Comparison of ENCODE assay signal across 38 cellular contexts in the genomic region with DNA sequence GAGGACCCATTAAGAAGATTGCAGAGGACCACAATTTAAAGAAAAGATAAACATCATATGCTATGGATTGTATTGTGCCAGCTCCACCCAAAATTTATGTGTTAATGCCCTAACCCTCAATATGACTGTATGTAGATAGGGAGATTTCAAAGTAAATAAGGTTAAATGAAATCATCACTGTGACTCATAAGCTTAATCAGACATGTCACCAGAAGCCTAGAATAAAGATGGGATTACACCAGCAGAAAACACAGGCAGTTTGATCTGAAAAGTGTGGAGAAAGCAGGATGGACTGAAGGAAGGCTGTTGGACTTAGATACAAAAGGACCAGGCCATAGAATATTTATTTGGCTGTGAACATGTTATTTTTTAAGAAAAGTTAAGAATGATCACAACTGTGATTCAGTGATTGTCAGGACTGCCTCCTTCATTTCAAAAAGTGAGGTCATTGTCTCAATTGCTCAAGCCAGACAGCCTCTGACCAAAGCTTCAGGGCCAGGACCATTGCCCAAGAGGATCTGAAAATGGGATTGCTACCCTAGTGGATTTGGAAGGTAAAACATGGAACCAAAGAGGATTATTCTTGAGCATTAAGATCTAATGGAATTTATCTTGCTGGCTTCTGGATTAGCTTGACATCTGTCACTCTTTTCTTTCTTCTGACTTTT.
DNase-seq lines count a peak whose midpoint lies in the region; ATAC-seq, FAIRE-seq and TF ChIP-seq lines count a peak whose summit lies in the region.
"Had no signal": no experiment of that assay in that cellular context is flagged by ENCODE, and none has a peak within 500 bp of the region (broad histone marks: within the 10 kb centered on the region; RNA-seq: fewer than 3 reads in every experiment).

No MANE protein-coding gene starts in this region.

- ATAC-seq in HG03439 (IDR thresholded peaks at IDR 0.05; ENCODE audit: unreplicated experiment): no peak
- ATAC-seq: activated T-helper 17 cell treated with anti-CD3 and anti-CD28 coated beads, Interleukin-2, amount 50 U/mL, for 72 hours; left lung; naive thymus-derived CD8-positive, alpha-beta T cell; right lobe of liver had no signal

- H3K36me3 ChIP-seq in astrocyte (ENCODE audit: insufficient read depth, low read length): no peaks in the 10 kb centered on the region
- H3K36me3 ChIP-seq in prostate gland: no peaks in the 10 kb centered on the region
- H3K36me3 ChIP-seq: BLaER1, cardiac muscle cell, left lung, right lobe of liver, SJCRH30 had no signal

- TF ChIP-seq POLR2A in prostate gland (IDR thresholded peaks at IDR 0.05): no peak

- DNase-seq in Caki2 (ENCODE audit: low read depth): peak; percentile 14
- DNase-seq in HT-29 (ENCODE audit: low spot score): peak; percentile 10
- DNase-seq in astrocyte (ENCODE audit: low read depth): peak; percentile 10
- DNase-seq in iris pigment epithelial cell (ENCODE audit: low read depth): peak; percentile 1
- DNase-seq in GM19240 (ENCODE audit: insufficient read length, low spot score): no peak
- no peak for DNase-seq in OCI-M1 (lab: John Stamatoyannopoulos, UW)
- no peak for DNase-seq in prostate gland (ENCODE audit: low spot score)
- DNase-seq: ACHN; activated CD4-positive, alpha-beta memory T cell treated with anti-CD3 and anti-CD28 coated beads, Interleukin-2, amount 10 ng/mL, durations not matched to agents 7 days and 5 days; activated CD4-positive, CD25-positive, alpha-beta regulatory T cell treated with anti-CD3 and anti-CD28 coated beads, Interleukin-2, amount 50 U/mL, for 72 hours; amygdala; DMS79 treated with DMSO at 0.1 percent for 48 hours; effector memory CD4-positive, alpha-beta T cell; GF-D8; H7; hypothalamus; immature natural killer cell; KBM-7; left lung; naive thymus-derived CD8-positive, alpha-beta T cell; NCI-H1417 treated with DMSO at 0.1 percent for 48 hours; NCI-H2081 treated with DMSO at 0.1 percent for 48 hours; NCI-H345; NCI-H774; PC-9; right lobe of liver; SJCRH30; stimulated activated CD4-positive, alpha-beta T cell treated with anti-CD3 and anti-CD28 coated beads, Interleukin-12 subunit alpha, Interleukin-12 subunit beta, amount 100 ng/mL, for 4 hours; stimulated activated CD4-positive, alpha-beta T cell treated with anti-CD3 and anti-CD28 coated beads, Interleukin-4, amount 100 ng/mL, for 1 hour; T-helper 1 cell had no signal

- intact Hi-C loops in prostate gland (cut with DNase I): no loop called here

- no peaks in the 10 kb centered on the region for H3K79me2 ChIP-seq in astrocyte (ENCODE audit: insufficient read depth, low read length)

- H3K27me3 ChIP-seq in astrocyte (ENCODE audit: insufficient read depth, low read length): no peaks in the 10 kb centered on the region
- H3K27me3 ChIP-seq in prostate gland (replicated peaks; ENCODE audit: insufficient read depth): no peaks in the 10 kb centered on the region
- H3K27me3 ChIP-seq: BLaER1, cardiac muscle cell, left lung, right lobe of liver had no signal

- H2AFZ ChIP-seq in astrocyte (ENCODE audit: low read depth, low read length): no peak overlapping the region
- H2AFZ ChIP-seq: PC-9 had no signal

- H3K9ac ChIP-seq in astrocyte (ENCODE audit: low read length): no peak overlapping the region
- H3K9ac ChIP-seq: BLaER1 had no signal

- H3K27ac Mint-ChIP-seq in astrocyte (ENCODE audit: unreplicated experiment): no peak overlapping the region
- H3K27ac Mint-ChIP-seq: activated CD4-positive, alpha-beta memory T cell treated with anti-CD3 and anti-CD28 coated beads, Interleukin-2, amount 10 ng/mL, durations not matched to agents 7 days and 5 days; activated naive CD4-positive, alpha-beta T cell treated with anti-CD3 and anti-CD28 coated beads, Interleukin-2, amount 50 U/mL, for 24 hours; activated T-helper 17 cell treated with anti-CD3 and anti-CD28 coated beads, Interleukin-2, amount 50 U/mL, for 72 hours; immature natural killer cell; mesothelial cell of epicardium; naive thymus-derived CD8-positive, alpha-beta T cell had no signal

- H3K9me3 ChIP-seq in astrocyte (ENCODE audit: insufficient read depth, low read depth, low read length): no peaks in the 10 kb centered on the region
- H3K9me3 ChIP-seq in prostate gland: no peaks in the 10 kb centered on the region
- H3K9me3 ChIP-seq: BLaER1, left lung, right lobe of liver, SJCRH30 had no signal

- H3K4me1 ChIP-seq in astrocyte (ENCODE audit: insufficient read depth, low read length) (no peaks in the 10 kb centered on the region), prostate gland (replicated peaks) (no peaks in the 10 kb centered on the region)
- H3K4me1 ChIP-seq: BLaER1, left lung, right lobe of liver, SJCRH30 had no signal

- H3K4me3 Mint-ChIP-seq in astrocyte (ENCODE audit: unreplicated experiment): no peak overlapping the region
- H3K4me3 Mint-ChIP-seq: activated CD4-positive, alpha-beta memory T cell treated with anti-CD3 and anti-CD28 coated beads, Interleukin-2, amount 10 ng/mL, durations not matched to agents 7 days and 5 days; activated naive CD4-positive, alpha-beta T cell treated with anti-CD3 and anti-CD28 coated beads, Interleukin-2, amount 50 U/mL, for 24 hours; activated T-helper 17 cell treated with anti-CD3 and anti-CD28 coated beads, Interleukin-2, amount 50 U/mL, for 72 hours; immature natural killer cell; mesothelial cell of epicardium; naive thymus-derived CD8-positive, alpha-beta T cell had no signal

- peak overlapping the region; percentile 26 for H3K27ac ChIP-seq in astrocyte (ENCODE audit: low read depth, low read length)
- no peak overlapping the region for H3K27ac ChIP-seq in prostate gland
- H3K27ac ChIP-seq: BLaER1, cardiac muscle cell, coronary artery, left lung, PC-9, right lobe of liver, SJCRH30 had no signal

- in situ Hi-C loops in Caki2 (cut with HindIII; ENCODE audit: low pct_unique_long_range_greater_than_20kb, low sequenced_read_pairs): no loop called here

- TF ChIP-seq CTCF in astrocyte (IDR thresholded peaks at IDR 0.05; ENCODE audit: insufficient read depth, low read depth, low read length) (no peak), prostate gland (IDR thresholded peaks at IDR 0.05) (no peak)

- H3K36me3 Mint-ChIP-seq in astrocyte (ENCODE audit: low read depth, unreplicated experiment): no peaks in the 10 kb centered on the region
- H3K36me3 Mint-ChIP-seq: activated naive CD4-positive, alpha-beta T cell treated with anti-CD3 and anti-CD28 coated beads, Interleukin-2, amount 50 U/mL, for 24 hours; mesothelial cell of epicardium; naive thymus-derived CD8-positive, alpha-beta T cell had no signal

- H3K27me3 Mint-ChIP-seq in astrocyte (ENCODE audit: low read depth, unreplicated experiment): no peaks in the 10 kb centered on the region
- H3K27me3 Mint-ChIP-seq: activated CD4-positive, alpha-beta memory T cell treated with anti-CD3 and anti-CD28 coated beads, Interleukin-2, amount 10 ng/mL, durations not matched to agents 7 days and 5 days; activated naive CD4-positive, alpha-beta T cell treated with anti-CD3 and anti-CD28 coated beads, Interleukin-2, amount 50 U/mL, for 24 hours; activated T-helper 17 cell treated with anti-CD3 and anti-CD28 coated beads, Interleukin-2, amount 50 U/mL, for 72 hours had no signal

- H3K4me3 ChIP-seq in astrocyte (ENCODE audit: insufficient read depth, low read depth, low read length) (no peak overlapping the region), prostate gland (no peak overlapping the region)
- H3K4me3 ChIP-seq: BLaER1, cardiac muscle cell, coronary artery, left lung, PC-9, right lobe of liver, SJCRH30 had no signal

- peaks cover 2% of the 10 kb centered on the region for H3K4me1 Mint-ChIP-seq in astrocyte (ENCODE audit: low read depth, unreplicated experiment)
- H3K4me1 Mint-ChIP-seq: activated CD4-positive, alpha-beta memory T cell treated with anti-CD3 and anti-CD28 coated beads, Interleukin-2, amount 10 ng/mL, durations not matched to agents 7 days and 5 days; activated naive CD4-positive, alpha-beta T cell treated with anti-CD3 and anti-CD28 coated beads, Interleukin-2, amount 50 U/mL, for 24 hours; activated T-helper 17 cell treated with anti-CD3 and anti-CD28 coated beads, Interleukin-2, amount 50 U/mL, for 72 hours; immature natural killer cell; mesothelial cell of epicardium; naive thymus-derived CD8-positive, alpha-beta T cell had no signal

- no peaks in the 10 kb centered on the region for H3K9me3 Mint-ChIP-seq in astrocyte (ENCODE audit: unreplicated experiment)
- H3K9me3 Mint-ChIP-seq: mesothelial cell of epicardium had no signal

- H3K4me2 ChIP-seq in astrocyte (ENCODE audit: low read length): no peak overlapping the region
- H3K4me2 ChIP-seq: BLaER1, PC-9 had no signal

- H4K20me1 ChIP-seq in astrocyte (ENCODE audit: insufficient read depth, low read length): no peaks in the 10 kb centered on the region
- H4K20me1 ChIP-seq: BLaER1 had no signal

- no peak for FAIRE-seq in astrocyte (lab: Jason Lieb, UNC)
- FAIRE-seq: GM19239 had no signal

Comparison
In these comparisons a context has a peak if more than half of its experiments do, and no peak if none do; other contexts are left out.
1. DNase-seq: peak in Caki2 (single experiment), HT-29 (single experiment), astrocyte (single experiment) and iris pigment epithelial cell (single experiment); none in GM19240 (single experiment), OCI-M1 (single experiment) and prostate gland (single experiment).